In genomic region chr17:61314368-61315078, GRCh38 we compare ENCODE assay signal across 11 cellular contexts.
DNase-seq lines count a peak whose midpoint lies in the region; ATAC-seq and TF ChIP-seq lines count a peak whose summit lies in the region.
"Had no signal": no experiment of that assay in that cellular context is flagged by ENCODE, and none has a peak within 500 bp of the region (broad histone marks: within the 10 kb centered on the region; RNA-seq: fewer than 3 reads in every experiment).

No MANE protein-coding gene starts in this region.

- no peak for ATAC-seq in natural killer cell treated with Interleukin-12 subunit alpha and Interleukin-12 subunit beta and Interleukin-15 and Interleukin-18, amount 100 ng/mL, for 72 hours

- H3K36me3 ChIP-seq in fibroblast of lung (ENCODE audit: control insufficient read depth, insufficient read depth, low read length), result no peaks in the 10 kb centered on the region

- peaks cover 72% of the 10 kb centered on the region for H3K4me1 Mint-ChIP-seq in nephron
- peaks cover 0 to 3% of the 10 kb centered on the region in 2 donors for H3K4me1 Mint-ChIP-seq in natural killer cell treated with Interleukin-12 subunit alpha and Interleukin-12 subunit beta and Interleukin-15 and Interleukin-18, amount 100 ng/mL, for 72 hours (ENCODE audit: low read depth in 2 of 2)
- H3K4me1 Mint-ChIP-seq: activated naive CD8-positive, alpha-beta T cell treated with anti-CD3 and anti-CD28 coated beads, Interleukin-2, amount 10 ng/mL, durations not matched to agents 7 days and 5 days; naive B cell had no signal

- H3K27ac ChIP-seq in fibroblast of lung (ENCODE audit: insufficient read depth, low read length), result peak overlapping the region; percentile 77

- H3K4me3 ChIP-seq in fibroblast of lung (replicated peaks in 1 of 4; ENCODE audit: control extremely low read depth in 1 of 4, insufficient read depth in 1 of 4, low read depth in 3 of 4, low read length in 4 of 4), result no peak overlapping the region

- no peaks in the 10 kb centered on the region for H3K36me3 Mint-ChIP-seq in nephron (ENCODE audit: low read depth)
- H3K36me3 Mint-ChIP-seq in natural killer cell treated with Interleukin-12 subunit alpha and Interleukin-12 subunit beta and Interleukin-15 and Interleukin-18, amount 100 ng/mL, for 72 hours, result no peaks in the 10 kb centered on the region
- H3K36me3 Mint-ChIP-seq: activated naive CD8-positive, alpha-beta T cell treated with anti-CD3 and anti-CD28 coated beads, Interleukin-2, amount 10 ng/mL, durations not matched to agents 7 days and 5 days; naive B cell had no signal

- H3K27me3 ChIP-seq in fibroblast of lung (ENCODE audit: control insufficient read depth, insufficient read depth, low read length), result no peaks in the 10 kb centered on the region

- no peaks in the 10 kb centered on the region for H3K27me3 Mint-ChIP-seq in nephron (ENCODE audit: low read depth)
- no peaks in the 10 kb centered on the region for H3K27me3 Mint-ChIP-seq in natural killer cell treated with Interleukin-12 subunit alpha and Interleukin-12 subunit beta and Interleukin-15 and Interleukin-18, amount 100 ng/mL, for 72 hours
- H3K27me3 Mint-ChIP-seq: activated naive CD8-positive, alpha-beta T cell treated with anti-CD3 and anti-CD28 coated beads, Interleukin-2, amount 10 ng/mL, durations not matched to agents 7 days and 5 days; CD4-positive, alpha-beta T cell; naive B cell had no signal

- TF ChIP-seq CTCF in fibroblast of lung (conservative IDR thresholded peaks at IDR 0.05 in 1 of 2, IDR thresholded peaks at IDR 0.05 in 1 of 2; ENCODE audit: low read depth in 1 of 2, low read length in 2 of 2), result peak; percentile 39 to 41
- TF ChIP-seq CTCF in nephron (IDR thresholded peaks at IDR 0.05; ENCODE audit: unreplicated experiment in 3 of 3), result peak; percentile 30 to 43 (median 42)

- peaks cover 23% of the 10 kb centered on the region for H3K4me1 ChIP-seq in fibroblast of lung (ENCODE audit: control insufficient read depth, extremely low read depth, insufficient read depth, low read length)

- peak overlapping the region; percentile 9 for H2AFZ ChIP-seq in fibroblast of lung (ENCODE audit: low read length)

- peak overlapping the region; percentile 0 for H3K4me2 ChIP-seq in fibroblast of lung (ENCODE audit: extremely low read depth, insufficient read depth, low read length)

- H3K4me3 Mint-ChIP-seq in nephron, result peak overlapping the region in 1 of 3 experiments; percentile 10
- no peak overlapping the region for H3K4me3 Mint-ChIP-seq in natural killer cell treated with Interleukin-12 subunit alpha and Interleukin-12 subunit beta and Interleukin-15 and Interleukin-18, amount 100 ng/mL, for 72 hours
- H3K4me3 Mint-ChIP-seq: activated naive CD8-positive, alpha-beta T cell treated with anti-CD3 and anti-CD28 coated beads, Interleukin-2, amount 10 ng/mL, durations not matched to agents 7 days and 5 days; CD4-positive, alpha-beta T cell; naive B cell had no signal

- no peaks in the 10 kb centered on the region for H3K9me3 Mint-ChIP-seq in nephron
- no peaks in the 10 kb centered on the region for H3K9me3 Mint-ChIP-seq in natural killer cell treated with Interleukin-12 subunit alpha and Interleukin-12 subunit beta and Interleukin-15 and Interleukin-18, amount 100 ng/mL, for 72 hours
- H3K9me3 Mint-ChIP-seq: activated naive CD8-positive, alpha-beta T cell treated with anti-CD3 and anti-CD28 coated beads, Interleukin-2, amount 10 ng/mL, durations not matched to agents 7 days and 5 days; CD4-positive, alpha-beta T cell; naive B cell had no signal

- H3K9ac ChIP-seq in fibroblast of lung (ENCODE audit: insufficient read depth, low read length), result no peak overlapping the region

- H4K20me1 ChIP-seq in fibroblast of lung (ENCODE audit: control insufficient read depth, extremely low read depth, insufficient read depth, low read length), result no peaks in the 10 kb centered on the region

- DNase-seq in AG08396 (ENCODE audit: low spot score) (peak; percentile 41), RPMI7951 (ENCODE audit: low read depth) (peak; percentile 96), fibroblast of lung (ENCODE audit: low read depth in 2 of 2) (peak; percentile 90 to 91), NCI-H1694 (lab: John Stamatoyannopoulos, UW) (no peak)
- DNase-seq in activated CD4-positive, alpha-beta T cell treated with anti-CD3 and anti-CD28 coated beads, Interleukin-2, amount 50 U/mL, for 48 hours, result no peak
- DNase-seq in natural killer cell treated with Interleukin-12 subunit alpha and Interleukin-12 subunit beta and Interleukin-15 and Interleukin-18, amount 100 ng/mL, for 72 hours (ENCODE audit: low spot score), result no peak
- no peak for DNase-seq in central memory CD4-positive, alpha-beta T cell
- DNase-seq: activated naive CD8-positive, alpha-beta T cell treated with anti-CD3 and anti-CD28 coated beads, Interleukin-2, amount 10 ng/mL, durations not matched to agents 7 days and 5 days; CD4-positive, alpha-beta T cell; naive B cell had no signal

- peak overlapping the region; percentile 91 to 92 (median 91) for H3K27ac Mint-ChIP-seq in nephron
- H3K27ac Mint-ChIP-seq in natural killer cell treated with Interleukin-12 subunit alpha and Interleukin-12 subunit beta and Interleukin-15 and Interleukin-18, amount 100 ng/mL, for 72 hours, result no peak overlapping the region
- H3K27ac Mint-ChIP-seq: activated naive CD8-positive, alpha-beta T cell treated with anti-CD3 and anti-CD28 coated beads, Interleukin-2, amount 10 ng/mL, durations not matched to agents 7 days and 5 days; CD4-positive, alpha-beta T cell; naive B cell had no signal

- H3K79me2 ChIP-seq in fibroblast of lung (ENCODE audit: control insufficient read depth, insufficient read depth, low read length), result no peaks in the 10 kb centered on the region

- no peaks in the 10 kb centered on the region for H3K9me3 ChIP-seq in fibroblast of lung (ENCODE audit: control insufficient read depth, insufficient read depth, low read depth, low read length)

Comparison
In these comparisons a context has a peak if more than half of its experiments do, and no peak if none do; other contexts are left out.
1. DNase-seq: peak in AG08396 (single experiment), RPMI7951 (single experiment) and fibroblast of lung (2 of 2); none in activated CD4-positive, alpha-beta T cell treated with anti-CD3 and anti-CD28 coated beads, Interleukin-2, amount 50 U/mL, for 48 hours (0 of 2), natural killer cell treated with Interleukin-12 subunit alpha and Interleukin-12 subunit beta and Interleukin-15 and Interleukin-18, amount 100 ng/mL, for 72 hours (single experiment), central memory CD4-positive, alpha-beta T cell (single experiment) and NCI-H1694 (single experiment).
2. H3K27ac Mint-ChIP-seq: peak in nephron (3 of 3); none in natural killer cell treated with Interleukin-12 subunit alpha and Interleukin-12 subunit beta and Interleukin-15 and Interleukin-18, amount 100 ng/mL, for 72 hours (0 of 2).